Comparison of ENCODE assay signal across 1 cellular context in the genomic region with DNA sequence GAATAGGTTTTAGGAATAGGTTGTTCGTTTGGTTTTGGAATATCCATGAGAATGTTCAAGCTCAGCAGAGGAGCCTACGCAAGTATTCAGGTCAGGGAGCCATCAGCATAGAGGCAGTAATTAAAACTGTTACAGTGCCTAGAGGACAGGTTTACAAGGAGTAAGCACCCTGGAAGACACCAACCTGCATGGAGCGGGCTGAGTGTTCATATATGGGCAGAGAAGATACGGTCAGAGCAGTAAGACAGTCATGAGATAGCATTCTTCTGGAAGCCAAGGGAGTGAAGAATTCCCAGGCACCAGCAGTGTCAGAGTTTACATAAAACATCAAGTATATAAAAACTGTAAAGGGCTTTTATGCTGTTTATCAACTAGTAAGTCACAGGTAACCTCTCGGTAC.
TF ChIP-seq lines count a peak whose summit lies in the region.

No MANE protein-coding gene starts in this region.

TF ChIP-seq in GM23338, 12 proteins besides CTCF, POLR2A, EP300 and RAD21:
- TF ChIP-seq, protein P1, sequence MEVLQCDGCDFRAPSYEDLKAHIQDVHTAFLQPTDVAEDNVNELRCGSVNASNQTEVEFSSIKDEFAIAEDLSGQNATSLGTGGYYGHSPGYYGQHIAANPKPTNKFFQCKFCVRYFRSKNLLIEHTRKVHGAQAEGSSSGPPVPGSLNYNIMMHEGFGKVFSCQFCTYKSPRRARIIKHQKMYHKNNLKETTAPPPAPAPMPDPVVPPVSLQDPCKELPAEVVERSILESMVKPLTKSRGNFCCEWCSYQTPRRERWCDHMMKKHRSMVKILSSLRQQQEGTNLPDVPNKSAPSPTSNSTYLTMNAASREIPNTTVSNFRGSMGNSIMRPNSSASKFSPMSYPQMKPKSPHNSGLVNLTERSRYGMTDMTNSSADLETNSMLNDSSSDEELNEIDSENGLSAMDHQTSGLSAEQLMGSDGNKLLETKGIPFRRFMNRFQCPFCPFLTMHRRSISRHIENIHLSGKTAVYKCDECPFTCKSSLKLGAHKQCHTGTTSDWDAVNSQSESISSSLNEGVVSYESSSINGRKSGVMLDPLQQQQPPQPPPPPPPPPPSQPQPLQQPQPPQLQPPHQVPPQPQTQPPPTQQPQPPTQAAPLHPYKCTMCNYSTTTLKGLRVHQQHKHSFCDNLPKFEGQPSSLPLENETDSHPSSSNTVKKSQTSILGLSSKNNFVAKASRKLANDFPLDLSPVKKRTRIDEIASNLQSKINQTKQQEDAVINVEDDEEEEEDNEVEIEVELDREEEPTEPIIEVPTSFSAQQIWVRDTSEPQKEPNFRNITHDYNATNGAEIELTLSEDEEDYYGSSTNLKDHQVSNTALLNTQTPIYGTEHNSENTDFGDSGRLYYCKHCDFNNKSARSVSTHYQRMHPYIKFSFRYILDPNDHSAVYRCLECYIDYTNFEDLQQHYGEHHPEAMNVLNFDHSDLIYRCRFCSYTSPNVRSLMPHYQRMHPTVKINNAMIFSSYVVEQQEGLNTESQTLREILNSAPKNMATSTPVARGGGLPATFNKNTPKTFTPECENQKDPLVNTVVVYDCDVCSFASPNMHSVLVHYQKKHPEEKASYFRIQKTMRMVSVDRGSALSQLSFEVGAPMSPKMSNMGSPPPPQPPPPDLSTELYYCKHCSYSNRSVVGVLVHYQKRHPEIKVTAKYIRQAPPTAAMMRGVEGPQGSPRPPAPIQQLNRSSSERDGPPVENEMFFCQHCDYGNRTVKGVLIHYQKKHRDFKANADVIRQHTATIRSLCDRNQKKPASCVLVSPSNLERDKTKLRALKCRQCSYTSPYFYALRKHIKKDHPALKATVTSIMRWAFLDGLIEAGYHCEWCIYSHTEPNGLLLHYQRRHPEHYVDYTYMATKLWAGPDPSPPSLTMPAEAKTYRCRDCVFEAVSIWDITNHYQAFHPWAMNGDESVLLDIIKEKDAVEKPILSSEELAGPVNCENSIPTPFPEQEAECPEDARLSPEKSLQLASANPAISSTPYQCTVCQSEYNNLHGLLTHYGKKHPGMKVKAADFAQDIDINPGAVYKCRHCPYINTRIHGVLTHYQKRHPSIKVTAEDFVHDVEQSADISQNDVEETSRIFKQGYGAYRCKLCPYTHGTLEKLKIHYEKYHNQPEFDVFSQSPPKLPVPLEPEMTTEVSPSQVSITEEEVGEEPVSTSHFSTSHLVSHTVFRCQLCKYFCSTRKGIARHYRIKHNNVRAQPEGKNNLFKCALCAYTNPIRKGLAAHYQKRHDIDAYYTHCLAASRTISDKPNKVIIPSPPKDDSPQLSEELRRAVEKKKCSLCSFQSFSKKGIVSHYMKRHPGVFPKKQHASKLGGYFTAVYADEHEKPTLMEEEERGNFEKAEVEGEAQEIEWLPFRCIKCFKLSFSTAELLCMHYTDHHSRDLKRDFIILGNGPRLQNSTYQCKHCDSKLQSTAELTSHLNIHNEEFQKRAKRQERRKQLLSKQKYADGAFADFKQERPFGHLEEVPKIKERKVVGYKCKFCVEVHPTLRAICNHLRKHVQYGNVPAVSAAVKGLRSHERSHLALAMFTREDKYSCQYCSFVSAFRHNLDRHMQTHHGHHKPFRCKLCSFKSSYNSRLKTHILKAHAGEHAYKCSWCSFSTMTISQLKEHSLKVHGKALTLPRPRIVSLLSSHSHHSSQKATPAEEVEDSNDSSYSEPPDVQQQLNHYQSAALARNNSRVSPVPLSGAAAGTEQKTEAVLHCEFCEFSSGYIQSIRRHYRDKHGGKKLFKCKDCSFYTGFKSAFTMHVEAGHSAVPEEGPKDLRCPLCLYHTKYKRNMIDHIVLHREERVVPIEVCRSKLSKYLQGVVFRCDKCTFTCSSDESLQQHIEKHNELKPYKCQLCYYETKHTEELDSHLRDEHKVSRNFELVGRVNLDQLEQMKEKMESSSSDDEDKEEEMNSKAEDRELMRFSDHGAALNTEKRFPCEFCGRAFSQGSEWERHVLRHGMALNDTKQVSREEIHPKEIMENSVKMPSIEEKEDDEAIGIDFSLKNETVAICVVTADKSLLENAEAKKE (CRISPR knock-in tag; IDR thresholded peaks at IDR 0.05): no peak
- no peak for TF ChIP-seq ZNF331 (CRISPR knock-in tag; IDR thresholded peaks at IDR 0.05; ENCODE audit: low read depth)
- no peak for TF ChIP-seq STAT1 (IDR thresholded peaks at IDR 0.05; ENCODE audit: unreplicated experiment)
- no peak for TF ChIP-seq POLR2AphosphoS5 (IDR thresholded peaks at IDR 0.05; ENCODE audit: low read depth)
- TF ChIP-seq EZH2phosphoT487 (IDR thresholded peaks at IDR 0.05; ENCODE audit: unreplicated experiment): no peak
- TF ChIP-seq, protein P2, sequence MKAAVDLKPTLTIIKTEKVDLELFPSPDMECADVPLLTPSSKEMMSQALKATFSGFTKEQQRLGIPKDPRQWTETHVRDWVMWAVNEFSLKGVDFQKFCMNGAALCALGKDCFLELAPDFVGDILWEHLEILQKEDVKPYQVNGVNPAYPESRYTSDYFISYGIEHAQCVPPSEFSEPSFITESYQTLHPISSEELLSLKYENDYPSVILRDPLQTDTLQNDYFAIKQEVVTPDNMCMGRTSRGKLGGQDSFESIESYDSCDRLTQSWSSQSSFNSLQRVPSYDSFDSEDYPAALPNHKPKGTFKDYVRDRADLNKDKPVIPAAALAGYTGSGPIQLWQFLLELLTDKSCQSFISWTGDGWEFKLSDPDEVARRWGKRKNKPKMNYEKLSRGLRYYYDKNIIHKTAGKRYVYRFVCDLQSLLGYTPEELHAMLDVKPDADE (IDR thresholded peaks at IDR 0.05): no peak
- TF ChIP-seq JUNB (IDR thresholded peaks at IDR 0.05; ENCODE audit: unreplicated experiment): no peak
- TF ChIP-seq, protein P3, sequence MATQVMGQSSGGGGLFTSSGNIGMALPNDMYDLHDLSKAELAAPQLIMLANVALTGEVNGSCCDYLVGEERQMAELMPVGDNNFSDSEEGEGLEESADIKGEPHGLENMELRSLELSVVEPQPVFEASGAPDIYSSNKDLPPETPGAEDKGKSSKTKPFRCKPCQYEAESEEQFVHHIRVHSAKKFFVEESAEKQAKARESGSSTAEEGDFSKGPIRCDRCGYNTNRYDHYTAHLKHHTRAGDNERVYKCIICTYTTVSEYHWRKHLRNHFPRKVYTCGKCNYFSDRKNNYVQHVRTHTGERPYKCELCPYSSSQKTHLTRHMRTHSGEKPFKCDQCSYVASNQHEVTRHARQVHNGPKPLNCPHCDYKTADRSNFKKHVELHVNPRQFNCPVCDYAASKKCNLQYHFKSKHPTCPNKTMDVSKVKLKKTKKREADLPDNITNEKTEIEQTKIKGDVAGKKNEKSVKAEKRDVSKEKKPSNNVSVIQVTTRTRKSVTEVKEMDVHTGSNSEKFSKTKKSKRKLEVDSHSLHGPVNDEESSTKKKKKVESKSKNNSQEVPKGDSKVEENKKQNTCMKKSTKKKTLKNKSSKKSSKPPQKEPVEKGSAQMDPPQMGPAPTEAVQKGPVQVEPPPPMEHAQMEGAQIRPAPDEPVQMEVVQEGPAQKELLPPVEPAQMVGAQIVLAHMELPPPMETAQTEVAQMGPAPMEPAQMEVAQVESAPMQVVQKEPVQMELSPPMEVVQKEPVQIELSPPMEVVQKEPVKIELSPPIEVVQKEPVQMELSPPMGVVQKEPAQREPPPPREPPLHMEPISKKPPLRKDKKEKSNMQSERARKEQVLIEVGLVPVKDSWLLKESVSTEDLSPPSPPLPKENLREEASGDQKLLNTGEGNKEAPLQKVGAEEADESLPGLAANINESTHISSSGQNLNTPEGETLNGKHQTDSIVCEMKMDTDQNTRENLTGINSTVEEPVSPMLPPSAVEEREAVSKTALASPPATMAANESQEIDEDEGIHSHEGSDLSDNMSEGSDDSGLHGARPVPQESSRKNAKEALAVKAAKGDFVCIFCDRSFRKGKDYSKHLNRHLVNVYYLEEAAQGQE (IDR thresholded peaks at IDR 0.05; ENCODE audit: unreplicated experiment): no peak
- TF ChIP-seq ZNF114 (CRISPR knock-in tag; IDR thresholded peaks at IDR 0.05): no peak
- no peak for TF ChIP-seq NANOG (IDR thresholded peaks at IDR 0.05; ENCODE audit: borderline replicate concordance)
- no peak for TF ChIP-seq CREB1 (CRISPR knock-in tag; IDR thresholded peaks at IDR 0.05; ENCODE audit: low read depth)
TF ChIP-seq in GM23338: peak in this region for 0.
